ENCODE assay signal across 6 cellular contexts in genomic region chr3:182601597-182601996, GRCh38.
"Had no signal": no experiment of that assay in that cellular context is flagged by ENCODE, and none has a peak within 500 bp of the region (broad histone marks: within the 10 kb centered on the region; RNA-seq: fewer than 3 reads in every experiment).

No MANE protein-coding gene starts in this region.

- H3K4me3 ChIP-seq: GM23338, K562 had no signal

- H3K4me2 ChIP-seq: GM23338 had no signal

- DNase-seq: H9, HCEC 1CT, HFFc6, IMR-90 had no signal

- H3K27ac Mint-ChIP-seq: GM23338, H9, HFFc6 had no signal

- H2AFZ ChIP-seq: GM23338 had no signal

- H3K9me3 Mint-ChIP-seq: GM23338, H9 had no signal

- H3K4me1 Mint-ChIP-seq: GM23338 had no signal

- ATAC-seq: GM23338, K562 had no signal

- H3K4me3 Mint-ChIP-seq: GM23338, H9, HFFc6 had no signal
